Comparison of ENCODE assay signal across 2 cellular contexts in the genomic region with DNA sequence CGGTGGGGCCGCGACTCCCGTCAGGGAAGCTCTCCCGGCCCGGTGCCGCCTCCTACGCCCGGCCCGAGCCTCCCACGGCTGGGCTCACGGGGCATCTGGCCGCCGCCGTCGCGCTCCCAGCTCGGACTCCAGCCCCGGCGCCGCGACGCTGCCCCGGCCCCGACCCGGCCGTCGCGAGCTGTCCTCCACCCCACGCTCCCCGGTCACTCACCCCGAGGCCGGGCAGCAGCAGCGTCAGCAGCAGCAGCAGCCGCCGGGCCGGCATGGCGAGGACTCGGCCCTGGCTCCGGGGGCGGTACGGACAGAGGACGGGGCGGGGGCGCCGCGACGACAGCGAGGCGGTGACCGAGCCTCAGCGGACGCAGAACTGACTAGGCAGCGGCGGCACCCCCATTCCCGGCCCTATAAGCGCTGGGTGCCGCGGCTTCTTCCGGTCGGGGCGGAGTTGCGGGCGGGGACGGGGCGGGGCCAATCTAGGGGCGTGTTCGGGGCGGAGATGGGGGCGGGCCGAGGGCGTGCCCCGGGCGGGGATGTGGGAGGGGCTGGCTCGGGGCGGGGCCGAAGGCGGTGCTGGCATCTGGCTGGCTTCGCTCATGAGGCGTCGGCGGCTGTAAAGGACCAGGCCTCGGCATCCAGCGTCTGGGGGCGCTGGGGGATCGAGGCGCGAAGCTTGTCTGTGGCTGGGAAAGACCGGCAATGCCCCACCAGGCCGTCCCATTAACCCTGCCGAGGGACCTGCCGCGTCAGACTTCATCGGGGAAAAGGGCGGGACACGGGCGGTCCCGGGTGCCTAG.
TF ChIP-seq lines count a peak whose summit lies in the region.

ERN1 (minus strand) TSS at position 380 of the 794 bp plus-strand sequence; CDS start at position 265, 115 bp downstream.

TF ChIP-seq in HCT116, 20 proteins besides CTCF, POLR2A, EP300 and RAD21 (continued from another document):
- TF ChIP-seq, protein P1, sequence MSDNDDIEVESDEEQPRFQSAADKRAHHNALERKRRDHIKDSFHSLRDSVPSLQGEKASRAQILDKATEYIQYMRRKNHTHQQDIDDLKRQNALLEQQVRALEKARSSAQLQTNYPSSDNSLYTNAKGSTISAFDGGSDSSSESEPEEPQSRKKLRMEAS (IDR thresholded peaks at IDR 0.05), result peak; percentile 55
- TF ChIP-seq SP1 (IDR thresholded peaks at IDR 0.05; ENCODE audit: low read depth) (peak; percentile 80), ATF3 (IDR thresholded peaks at IDR 0.05) (no peak), SIN3A (IDR thresholded peaks at IDR 0.05; ENCODE audit: low read depth) (peak; percentile 94), POLR2AphosphoS5 (IDR thresholded peaks at IDR 0.05; ENCODE audit: low read depth, low read length) (peak; percentile 100), EGR1 (IDR thresholded peaks at IDR 0.05; ENCODE audit: low read depth) (peak; percentile 91), YY1 (IDR thresholded peaks at IDR 0.05; ENCODE audit: extremely low read depth, insufficient replicate concordance, low read depth, low read length) (peak; percentile 79), ZFX (IDR thresholded peaks at IDR 0.05) (peak; percentile 91; the same call in 1 of the 2 replicates)
- TF ChIP-seq, protein P2, sequence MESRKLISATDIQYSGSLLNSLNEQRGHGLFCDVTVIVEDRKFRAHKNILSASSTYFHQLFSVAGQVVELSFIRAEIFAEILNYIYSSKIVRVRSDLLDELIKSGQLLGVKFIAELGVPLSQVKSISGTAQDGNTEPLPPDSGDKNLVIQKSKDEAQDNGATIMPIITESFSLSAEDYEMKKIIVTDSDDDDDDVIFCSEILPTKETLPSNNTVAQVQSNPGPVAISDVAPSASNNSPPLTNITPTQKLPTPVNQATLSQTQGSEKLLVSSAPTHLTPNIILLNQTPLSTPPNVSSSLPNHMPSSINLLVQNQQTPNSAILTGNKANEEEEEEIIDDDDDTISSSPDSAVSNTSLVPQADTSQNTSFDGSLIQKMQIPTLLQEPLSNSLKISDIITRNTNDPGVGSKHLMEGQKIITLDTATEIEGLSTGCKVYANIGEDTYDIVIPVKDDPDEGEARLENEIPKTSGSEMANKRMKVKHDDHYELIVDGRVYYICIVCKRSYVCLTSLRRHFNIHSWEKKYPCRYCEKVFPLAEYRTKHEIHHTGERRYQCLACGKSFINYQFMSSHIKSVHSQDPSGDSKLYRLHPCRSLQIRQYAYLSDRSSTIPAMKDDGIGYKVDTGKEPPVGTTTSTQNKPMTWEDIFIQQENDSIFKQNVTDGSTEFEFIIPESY (IDR thresholded peaks at IDR 0.05; ENCODE audit: extremely low read depth, insufficient replicate concordance, low read length), result peak; percentile 15

TF ChIP-seq in SK-N-SH, 30 proteins besides CTCF, POLR2A, EP300 and RAD21:
- TF ChIP-seq, protein P3, sequence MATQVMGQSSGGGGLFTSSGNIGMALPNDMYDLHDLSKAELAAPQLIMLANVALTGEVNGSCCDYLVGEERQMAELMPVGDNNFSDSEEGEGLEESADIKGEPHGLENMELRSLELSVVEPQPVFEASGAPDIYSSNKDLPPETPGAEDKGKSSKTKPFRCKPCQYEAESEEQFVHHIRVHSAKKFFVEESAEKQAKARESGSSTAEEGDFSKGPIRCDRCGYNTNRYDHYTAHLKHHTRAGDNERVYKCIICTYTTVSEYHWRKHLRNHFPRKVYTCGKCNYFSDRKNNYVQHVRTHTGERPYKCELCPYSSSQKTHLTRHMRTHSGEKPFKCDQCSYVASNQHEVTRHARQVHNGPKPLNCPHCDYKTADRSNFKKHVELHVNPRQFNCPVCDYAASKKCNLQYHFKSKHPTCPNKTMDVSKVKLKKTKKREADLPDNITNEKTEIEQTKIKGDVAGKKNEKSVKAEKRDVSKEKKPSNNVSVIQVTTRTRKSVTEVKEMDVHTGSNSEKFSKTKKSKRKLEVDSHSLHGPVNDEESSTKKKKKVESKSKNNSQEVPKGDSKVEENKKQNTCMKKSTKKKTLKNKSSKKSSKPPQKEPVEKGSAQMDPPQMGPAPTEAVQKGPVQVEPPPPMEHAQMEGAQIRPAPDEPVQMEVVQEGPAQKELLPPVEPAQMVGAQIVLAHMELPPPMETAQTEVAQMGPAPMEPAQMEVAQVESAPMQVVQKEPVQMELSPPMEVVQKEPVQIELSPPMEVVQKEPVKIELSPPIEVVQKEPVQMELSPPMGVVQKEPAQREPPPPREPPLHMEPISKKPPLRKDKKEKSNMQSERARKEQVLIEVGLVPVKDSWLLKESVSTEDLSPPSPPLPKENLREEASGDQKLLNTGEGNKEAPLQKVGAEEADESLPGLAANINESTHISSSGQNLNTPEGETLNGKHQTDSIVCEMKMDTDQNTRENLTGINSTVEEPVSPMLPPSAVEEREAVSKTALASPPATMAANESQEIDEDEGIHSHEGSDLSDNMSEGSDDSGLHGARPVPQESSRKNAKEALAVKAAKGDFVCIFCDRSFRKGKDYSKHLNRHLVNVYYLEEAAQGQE (IDR thresholded peaks at IDR 0.05; ENCODE audit: low read depth, low read length), result peak; percentile 52
- TF ChIP-seq TCF12 (IDR thresholded peaks at IDR 0.05) (no peak), GATA2 (CRISPR knock-in tag; IDR thresholded peaks at IDR 0.05) (no peak), TAF1 (IDR thresholded peaks at IDR 0.05; ENCODE audit: borderline replicate concordance, low read depth, low read length) (peak; percentile 92), RFX5 (IDR thresholded peaks at IDR 0.05; ENCODE audit: low read length) (no peak), GABPA (IDR thresholded peaks at IDR 0.05; ENCODE audit: low read depth) (peak; percentile 36; the same call in 1 of the 2 replicates), FOXJ3 (CRISPR knock-in tag; IDR thresholded peaks at IDR 0.05) (no peak), POLR2AphosphoS5 (IDR thresholded peaks at IDR 0.05; ENCODE audit: low read depth, low read length) (peak; percentile 95), FOXM1 (IDR thresholded peaks at IDR 0.05; ENCODE audit: low read depth) (no peak), MXI1 (IDR thresholded peaks at IDR 0.05; ENCODE audit: low read depth, low read length) (peak; percentile 78), TEAD4 (IDR thresholded peaks at IDR 0.05; ENCODE audit: borderline replicate concordance, insufficient read depth) (no peak), EZH2phosphoT487 (IDR thresholded peaks at IDR 0.05; ENCODE audit: borderline replicate concordance, low read depth) (no peak), SIN3A (IDR thresholded peaks at IDR 0.05; ENCODE audit: borderline replicate concordance, low read depth, low read length) (peak; percentile 93; the same call in 1 of the 2 replicates), USF1 (IDR thresholded peaks at IDR 0.05; ENCODE audit: borderline replicate concordance, low read depth) (no peak), ELF1 (IDR thresholded peaks at IDR 0.05) (peak; percentile 72; the same call in 1 of the 2 replicates), FOSL2 (IDR thresholded peaks at IDR 0.05; ENCODE audit: borderline replicate concordance, low read depth) (no peak), CHD2 (IDR thresholded peaks at IDR 0.05; ENCODE audit: low read length, partially characterized antibody) (peak; percentile 41), USF2 (IDR thresholded peaks at IDR 0.05; ENCODE audit: borderline replicate concordance, low read depth, low read length) (no peak)
- TF ChIP-seq, protein P1 (IDR thresholded peaks at IDR 0.05; ENCODE audit: low read depth), result peak; percentile 94
TF ChIP-seq in SK-N-SH: peak in this region for 9.
